In genomic region chr12:108854055-108854452, GRCh38 we compare ENCODE assay signal across 8 cellular contexts. TPM values are rescaled to one million over a fixed set of nuclear protein-coding genes. Genes with fewer than 3 reads are reported as not detected.
DNase-seq lines count a peak whose midpoint lies in the region; ATAC-seq and TF ChIP-seq lines count a peak whose summit lies in the region.

No MANE protein-coding gene starts in this region.

- no peaks in the 10 kb centered on the region for H3K27me3 ChIP-seq in skeletal muscle tissue (ENCODE audit: control insufficient read depth in 3 of 3, insufficient read depth in 3 of 3, low read length in 3 of 3)

- ATAC-seq in HG02678 (IDR thresholded peaks at IDR 0.05; ENCODE audit: unreplicated experiment), result no peak

- DNase-seq in GM12865 (ENCODE audit: low read depth) (peak; percentile 47), SK-MEL-5 (ENCODE audit: low read depth, low spot score) (peak; percentile 76), fibroblast of the conjunctiva (ENCODE audit: low read depth) (peak; percentile 76), NCI-H2171 (lab: John Stamatoyannopoulos, UW) (no peak), occipital lobe (lab: John Stamatoyannopoulos, UW) (no peak), NCI-H510A (lab: John Stamatoyannopoulos, UW) (no peak)

- peak overlapping the region; percentile 11 for H3K4me3 ChIP-seq in GM12865 (ENCODE audit: low read depth, low read length)
- H3K4me3 ChIP-seq in skeletal muscle tissue (ENCODE audit: low read length in 3 of 3), result no peak overlapping the region

- peak overlapping the region; percentile 50 to 68 (median 57) for H3K9ac ChIP-seq in skeletal muscle tissue (ENCODE audit: low read depth in 1 of 3, low read length in 3 of 3)

- in situ Hi-C loops in SK-MEL-5 (cut with HindIII; ENCODE audit: low pct_unique_long_range_greater_than_20kb, low sequenced_read_pairs), result no loop called here

- H3K27ac ChIP-seq in skeletal muscle tissue (ENCODE audit: low read depth, low read length), result peak overlapping the region; percentile 94

- H3K9me3 ChIP-seq in skeletal muscle tissue (ENCODE audit: control insufficient read depth in 3 of 3, low read length in 3 of 3), result no peaks in the 10 kb centered on the region

- H3K36me3 ChIP-seq in skeletal muscle tissue (ENCODE audit: control insufficient read depth in 3 of 3, insufficient read depth in 3 of 3, low read length in 3 of 3), result peaks cover 0 to 9% (median 4%) of the 10 kb centered on the region in 3 donors

- peak; percentile 27 for TF ChIP-seq CTCF in GM12865 (IDR thresholded peaks at IDR 0.05; ENCODE audit: insufficient read depth, low read depth, low read length, missing control alignments)

- H3K4me1 ChIP-seq in skeletal muscle tissue (ENCODE audit: control insufficient read depth in 3 of 3, insufficient read depth in 3 of 3, low read length in 3 of 3), result peaks cover 41 to 64% (median 60%) of the 10 kb centered on the region in 3 donors

RNA-seq across cellular contexts. Expression of gene SSH1, which starts 3.3 kb away (rescaled TPM):
- total RNA-seq in SK-MEL-5 (2014; rRNA removed; shearing (Covaris generic)), result 51.8 and 52.6 TPM in 2 replicates
- 128 and 165 TPM in 2 replicates for polyA plus RNA-seq in SK-MEL-5 (2015; cell fraction: cytosol; rRNA removed)
- 131 and 150 TPM in 2 replicates for polyA plus RNA-seq in SK-MEL-5 (2015; cell fraction: nucleus; rRNA removed)
- total RNA-seq in skeletal muscle tissue (11.0 TPM), occipital lobe (7.5 TPM)

RNA-seq across cellular contexts. Expression of gene DAO, which starts 25.8 kb away (rescaled TPM):
- not detected in 2 replicates for total RNA-seq in SK-MEL-5 (2014; rRNA removed; shearing (Covaris generic))
- polyA plus RNA-seq in SK-MEL-5 (2015; cell fraction: cytosol; rRNA removed), result not detected in 2 replicates
- polyA plus RNA-seq in SK-MEL-5 (2015; cell fraction: nucleus; rRNA removed), result not detected in 2 replicates
- total RNA-seq in skeletal muscle tissue, result not detected
- not detected for total RNA-seq in occipital lobe

Comparison
In these comparisons a context has a peak if more than half of its experiments do, and no peak if none do; other contexts are left out.
1. DNase-seq: peak in GM12865 (single experiment), SK-MEL-5 (single experiment) and fibroblast of the conjunctiva (single experiment); none in NCI-H2171 (single experiment), occipital lobe (single experiment) and NCI-H510A (single experiment).